ENCODE assay signal across 1 cellular context in the genomic region with DNA sequence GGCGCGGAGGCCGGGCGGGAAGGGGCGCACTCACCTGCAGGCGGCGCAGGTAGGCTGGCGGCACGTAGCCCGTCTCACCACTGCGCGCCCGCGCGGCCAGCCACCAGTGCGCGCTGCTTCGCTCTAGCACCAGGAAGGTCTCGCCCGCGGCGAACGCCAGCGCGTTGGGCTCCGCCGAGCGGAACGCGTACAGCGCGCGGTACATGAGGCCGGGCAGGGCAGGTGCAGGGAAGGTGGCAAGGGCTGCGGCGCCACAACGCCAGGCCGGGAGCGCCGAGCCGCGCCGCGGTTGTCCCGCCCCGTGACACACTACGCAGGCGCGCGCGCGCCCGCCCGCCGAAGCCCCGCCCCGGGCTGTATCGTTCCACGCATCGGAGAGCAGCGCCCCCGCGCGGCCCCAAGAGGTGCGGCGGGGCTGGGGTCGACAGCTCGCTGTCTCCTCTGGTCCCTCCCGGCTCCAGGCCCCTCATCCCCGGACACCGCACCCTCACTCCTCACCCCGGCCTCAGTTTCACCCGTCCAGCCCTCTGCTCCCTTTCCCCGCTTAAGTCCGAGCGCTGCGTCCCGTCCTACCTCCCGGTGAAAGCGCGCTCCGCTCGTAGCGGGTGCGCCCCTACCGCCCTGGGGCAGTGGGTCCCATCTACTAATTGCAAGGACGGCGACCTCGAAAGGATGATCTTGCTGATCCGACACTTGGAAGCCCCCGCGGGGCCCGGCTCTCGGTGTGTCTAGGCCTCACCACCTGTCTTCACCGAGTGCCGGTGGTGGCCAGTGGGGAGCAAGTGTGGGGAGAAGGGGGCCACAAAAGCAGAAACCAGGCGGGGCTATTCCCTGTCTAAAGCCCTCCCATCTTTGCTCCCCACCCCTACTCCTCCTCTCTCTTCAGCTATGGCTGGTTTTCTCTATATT.
A peak's percentile ranks its signal among the peaks of the same experiment; 100 is the strongest.
TF ChIP-seq lines count a peak whose summit lies in the region.

Gene NCKIPSD (minus strand): TSS at position 313 of the 909 bp plus-strand sequence. CDS start 108 bp downstream, at position 205.

TF ChIP-seq in HepG2, 621 proteins besides CTCF, POLR2A, EP300 and RAD21 (continued from another document and continues in another):
- TF ChIP-seq ZBTB43 (CRISPR knock-in tag; conservative IDR thresholded peaks at IDR 0.05) (0 out of 2 replicates have a peak, but pooled peaks have one; percentile 36), TBL1XR1 (IDR thresholded peaks at IDR 0.05; ENCODE audit: borderline replicate concordance, low read length, partially characterized antibody) (no peak), SP5 (CRISPR knock-in tag; IDR thresholded peaks at IDR 0.05; ENCODE audit: borderline replicate concordance, low read depth) (0 out of 2 replicates have a peak, but pooled peaks have one; percentile 10), NCOA2 (CRISPR knock-in tag; IDR thresholded peaks at IDR 0.05) (peak; percentile 12; the same call in 1 of the 2 replicates), ZNF678 (CRISPR knock-in tag; IDR thresholded peaks at IDR 0.05) (peak; percentile 87), ZNF136 (CRISPR knock-in tag; IDR thresholded peaks at IDR 0.05; ENCODE audit: low read depth) (0 out of 2 replicates have a peak, but pooled peaks have one; percentile 61), ZNF878 (CRISPR knock-in tag; IDR thresholded peaks at IDR 0.05) (no peak), ZNF772 (CRISPR knock-in tag; IDR thresholded peaks at IDR 0.05) (peak; percentile 34; the same call in 1 of the 2 replicates), ATM (IDR thresholded peaks at IDR 0.05; ENCODE audit: borderline replicate concordance) (no peak), SRSF4 (IDR thresholded peaks at IDR 0.05; ENCODE audit: low read depth, low read length, poor library complexity, severe bottlenecking) (no peak), ZNF256 (CRISPR knock-in tag; conservative IDR thresholded peaks at IDR 0.05) (no peak), ZSCAN20 (CRISPR knock-in tag; IDR thresholded peaks at IDR 0.05; ENCODE audit: borderline replicate concordance) (peak; percentile 31; the same call in 1 of the 2 replicates), CEBPG (CRISPR knock-in tag; IDR thresholded peaks at IDR 0.05) (no peak), SOX13 (IDR thresholded peaks at IDR 0.05) (no peak; the same call in 1 of the 2 replicates), SOX13 (CRISPR knock-in tag; conservative IDR thresholded peaks at IDR 0.05 in 1 of 2, IDR thresholded peaks at IDR 0.05 in 1 of 2) (peak in 1 of 2 experiments; percentile 24; a peak in 1 of 4 replicates), ZNF549 (CRISPR knock-in tag; IDR thresholded peaks at IDR 0.05) (no peak), REPIN1 (CRISPR knock-in tag; IDR thresholded peaks at IDR 0.05; ENCODE audit: borderline replicate concordance, low read depth) (no peak; the same call in none of the 2 replicates), ZNF598 (CRISPR knock-in tag; IDR thresholded peaks at IDR 0.05; ENCODE audit: borderline replicate concordance) (no peak; the same call in 1 of the 2 replicates), YY1 (IDR thresholded peaks at IDR 0.05; ENCODE audit: insufficient read depth, insufficient replicate concordance, low read depth, low read length) (peak; percentile 56), ZNF710 (CRISPR knock-in tag; IDR thresholded peaks at IDR 0.05; ENCODE audit: borderline replicate concordance) (0 out of 2 replicates have a peak, but pooled peaks have one; percentile 80), ZNF326 (CRISPR knock-in tag; IDR thresholded peaks at IDR 0.05; ENCODE audit: borderline replicate concordance) (no peak), RARG (CRISPR knock-in tag; IDR thresholded peaks at IDR 0.05; ENCODE audit: low read depth) (no peak), ZNF776 (CRISPR knock-in tag; IDR thresholded peaks at IDR 0.05) (peak; percentile 95), KLF11 (CRISPR knock-in tag; IDR thresholded peaks at IDR 0.05) (no peak), PCBP1 (IDR thresholded peaks at IDR 0.05; ENCODE audit: borderline replicate concordance, low read depth, low read length) (no peak), BRCA1 (CRISPR knock-in tag; IDR thresholded peaks at IDR 0.05) (0 out of 2 replicates have a peak, but pooled peaks have one; percentile 63), ZNF780A (CRISPR knock-in tag; IDR thresholded peaks at IDR 0.05) (no peak; the same call in 1 of the 2 replicates), PHF5A (CRISPR knock-in tag; IDR thresholded peaks at IDR 0.05; ENCODE audit: low read depth, unreplicated experiment) (peak; percentile 61), ZFP62 (CRISPR knock-in tag; IDR thresholded peaks at IDR 0.05) (no peak), MTF2 (CRISPR knock-in tag; IDR thresholded peaks at IDR 0.05; ENCODE audit: borderline replicate concordance) (no peak), FOXM1 (CRISPR knock-in tag; IDR thresholded peaks at IDR 0.05) (no peak), NFYB (CRISPR knock-in tag; IDR thresholded peaks at IDR 0.05) (no peak), ZMYM2 (CRISPR knock-in tag; IDR thresholded peaks at IDR 0.05) (no peak), ZNF782 (CRISPR knock-in tag; IDR thresholded peaks at IDR 0.05; ENCODE audit: borderline replicate concordance) (peak; percentile 98)
- TF ChIP-seq, protein P1, sequence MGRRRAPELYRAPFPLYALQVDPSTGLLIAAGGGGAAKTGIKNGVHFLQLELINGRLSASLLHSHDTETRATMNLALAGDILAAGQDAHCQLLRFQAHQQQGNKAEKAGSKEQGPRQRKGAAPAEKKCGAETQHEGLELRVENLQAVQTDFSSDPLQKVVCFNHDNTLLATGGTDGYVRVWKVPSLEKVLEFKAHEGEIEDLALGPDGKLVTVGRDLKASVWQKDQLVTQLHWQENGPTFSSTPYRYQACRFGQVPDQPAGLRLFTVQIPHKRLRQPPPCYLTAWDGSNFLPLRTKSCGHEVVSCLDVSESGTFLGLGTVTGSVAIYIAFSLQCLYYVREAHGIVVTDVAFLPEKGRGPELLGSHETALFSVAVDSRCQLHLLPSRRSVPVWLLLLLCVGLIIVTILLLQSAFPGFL (CRISPR knock-in tag; IDR thresholded peaks at IDR 0.05): no peak
- TF ChIP-seq, protein P2, sequence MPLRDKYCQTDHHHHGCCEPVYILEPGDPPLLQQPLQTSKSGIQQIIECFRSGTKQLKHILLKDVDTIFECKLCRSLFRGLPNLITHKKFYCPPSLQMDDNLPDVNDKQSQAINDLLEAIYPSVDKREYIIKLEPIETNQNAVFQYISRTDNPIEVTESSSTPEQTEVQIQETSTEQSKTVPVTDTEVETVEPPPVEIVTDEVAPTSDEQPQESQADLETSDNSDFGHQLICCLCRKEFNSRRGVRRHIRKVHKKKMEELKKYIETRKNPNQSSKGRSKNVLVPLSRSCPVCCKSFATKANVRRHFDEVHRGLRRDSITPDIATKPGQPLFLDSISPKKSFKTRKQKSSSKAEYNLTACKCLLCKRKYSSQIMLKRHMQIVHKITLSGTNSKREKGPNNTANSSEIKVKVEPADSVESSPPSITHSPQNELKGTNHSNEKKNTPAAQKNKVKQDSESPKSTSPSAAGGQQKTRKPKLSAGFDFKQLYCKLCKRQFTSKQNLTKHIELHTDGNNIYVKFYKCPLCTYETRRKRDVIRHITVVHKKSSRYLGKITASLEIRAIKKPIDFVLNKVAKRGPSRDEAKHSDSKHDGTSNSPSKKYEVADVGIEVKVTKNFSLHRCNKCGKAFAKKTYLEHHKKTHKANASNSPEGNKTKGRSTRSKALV (CRISPR knock-in tag; IDR thresholded peaks at IDR 0.05): peak; percentile 84; the same call in 1 of the 2 replicates
- TF ChIP-seq, protein P3, sequence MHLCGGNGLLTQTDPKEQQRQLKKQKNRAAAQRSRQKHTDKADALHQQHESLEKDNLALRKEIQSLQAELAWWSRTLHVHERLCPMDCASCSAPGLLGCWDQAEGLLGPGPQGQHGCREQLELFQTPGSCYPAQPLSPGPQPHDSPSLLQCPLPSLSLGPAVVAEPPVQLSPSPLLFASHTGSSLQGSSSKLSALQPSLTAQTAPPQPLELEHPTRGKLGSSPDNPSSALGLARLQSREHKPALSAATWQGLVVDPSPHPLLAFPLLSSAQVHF (CRISPR knock-in tag; IDR thresholded peaks at IDR 0.05): no peak
- TF ChIP-seq, protein P4, sequence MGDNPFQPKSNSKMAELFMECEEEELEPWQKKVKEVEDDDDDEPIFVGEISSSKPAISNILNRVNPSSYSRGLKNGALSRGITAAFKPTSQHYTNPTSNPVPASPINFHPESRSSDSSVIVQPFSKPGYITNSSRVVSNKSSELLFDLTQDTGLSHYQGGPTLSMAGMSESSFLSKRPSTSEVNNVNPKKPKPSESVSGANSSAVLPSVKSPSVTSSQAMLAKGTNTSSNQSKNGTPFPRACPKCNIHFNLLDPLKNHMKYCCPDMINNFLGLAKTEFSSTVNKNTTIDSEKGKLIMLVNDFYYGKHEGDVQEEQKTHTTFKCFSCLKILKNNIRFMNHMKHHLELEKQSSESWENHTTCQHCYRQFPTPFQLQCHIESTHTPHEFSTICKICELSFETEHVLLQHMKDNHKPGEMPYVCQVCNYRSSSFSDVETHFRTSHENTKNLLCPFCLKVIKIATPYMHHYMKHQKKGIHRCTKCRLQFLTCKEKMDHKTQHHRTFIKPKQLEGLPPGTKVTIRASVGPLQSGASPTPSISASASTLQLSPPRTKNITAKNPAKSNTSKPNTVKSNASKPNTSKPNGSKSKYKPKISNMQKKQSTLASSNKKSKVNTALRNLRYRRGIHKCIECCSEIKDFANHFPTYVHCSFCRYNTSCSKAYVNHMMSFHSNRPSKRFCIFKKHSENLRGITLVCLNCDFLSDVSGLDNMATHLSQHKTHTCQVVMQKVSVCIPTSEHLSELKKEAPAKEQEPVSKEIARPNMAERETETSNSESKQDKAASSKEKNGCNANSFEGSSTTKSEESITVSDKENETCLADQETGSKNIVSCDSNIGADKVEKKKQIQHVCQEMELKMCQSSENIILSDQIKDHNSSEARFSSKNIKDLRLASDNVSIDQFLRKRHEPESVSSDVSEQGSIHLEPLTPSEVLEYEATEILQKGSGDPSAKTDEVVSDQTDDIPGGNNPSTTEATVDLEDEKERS (CRISPR knock-in tag; IDR thresholded peaks at IDR 0.05): no peak; the same call in 1 of the 2 replicates
- TF ChIP-seq, protein P5, sequence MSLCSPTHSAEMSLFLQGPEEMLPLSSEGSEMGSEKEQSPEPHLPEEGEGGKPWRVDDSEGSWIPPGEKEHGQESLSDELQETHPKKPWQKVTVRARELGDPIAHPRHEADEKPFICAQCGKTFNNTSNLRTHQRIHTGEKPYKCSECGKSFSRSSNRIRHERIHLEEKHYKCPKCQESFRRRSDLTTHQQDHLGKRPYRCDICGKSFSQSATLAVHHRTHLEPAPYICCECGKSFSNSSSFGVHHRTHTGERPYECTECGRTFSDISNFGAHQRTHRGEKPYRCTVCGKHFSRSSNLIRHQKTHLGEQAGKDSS (CRISPR knock-in tag; IDR thresholded peaks at IDR 0.05; ENCODE audit: borderline replicate concordance, low read depth): peak; percentile 94
- TF ChIP-seq, protein P6, sequence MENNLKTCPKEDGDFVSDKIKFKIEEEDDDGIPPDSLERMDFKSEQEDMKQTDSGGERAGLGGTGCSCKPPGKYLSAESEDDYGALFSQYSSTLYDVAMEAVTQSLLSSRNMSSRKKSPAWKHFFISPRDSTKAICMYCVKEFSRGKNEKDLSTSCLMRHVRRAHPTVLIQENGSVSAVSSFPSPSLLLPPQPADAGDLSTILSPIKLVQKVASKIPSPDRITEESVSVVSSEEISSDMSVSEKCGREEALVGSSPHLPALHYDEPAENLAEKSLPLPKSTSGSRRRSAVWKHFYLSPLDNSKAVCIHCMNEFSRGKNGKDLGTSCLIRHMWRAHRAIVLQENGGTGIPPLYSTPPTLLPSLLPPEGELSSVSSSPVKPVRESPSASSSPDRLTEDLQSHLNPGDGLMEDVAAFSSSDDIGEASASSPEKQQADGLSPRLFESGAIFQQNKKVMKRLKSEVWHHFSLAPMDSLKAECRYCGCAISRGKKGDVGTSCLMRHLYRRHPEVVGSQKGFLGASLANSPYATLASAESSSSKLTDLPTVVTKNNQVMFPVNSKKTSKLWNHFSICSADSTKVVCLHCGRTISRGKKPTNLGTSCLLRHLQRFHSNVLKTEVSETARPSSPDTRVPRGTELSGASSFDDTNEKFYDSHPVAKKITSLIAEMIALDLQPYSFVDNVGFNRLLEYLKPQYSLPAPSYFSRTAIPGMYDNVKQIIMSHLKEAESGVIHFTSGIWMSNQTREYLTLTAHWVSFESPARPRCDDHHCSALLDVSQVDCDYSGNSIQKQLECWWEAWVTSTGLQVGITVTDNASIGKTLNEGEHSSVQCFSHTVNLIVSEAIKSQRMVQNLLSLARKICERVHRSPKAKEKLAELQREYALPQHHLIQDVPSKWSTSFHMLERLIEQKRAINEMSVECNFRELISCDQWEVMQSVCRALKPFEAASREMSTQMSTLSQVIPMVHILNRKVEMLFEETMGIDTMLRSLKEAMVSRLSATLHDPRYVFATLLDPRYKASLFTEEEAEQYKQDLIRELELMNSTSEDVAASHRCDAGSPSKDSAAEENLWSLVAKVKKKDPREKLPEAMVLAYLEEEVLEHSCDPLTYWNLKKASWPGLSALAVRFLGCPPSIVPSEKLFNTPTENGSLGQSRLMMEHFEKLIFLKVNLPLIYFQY (CRISPR knock-in tag; IDR thresholded peaks at IDR 0.05; ENCODE audit: borderline replicate concordance): 0 out of 2 replicates have a peak, but pooled peaks have one; percentile 63
- TF ChIP-seq, protein P7, sequence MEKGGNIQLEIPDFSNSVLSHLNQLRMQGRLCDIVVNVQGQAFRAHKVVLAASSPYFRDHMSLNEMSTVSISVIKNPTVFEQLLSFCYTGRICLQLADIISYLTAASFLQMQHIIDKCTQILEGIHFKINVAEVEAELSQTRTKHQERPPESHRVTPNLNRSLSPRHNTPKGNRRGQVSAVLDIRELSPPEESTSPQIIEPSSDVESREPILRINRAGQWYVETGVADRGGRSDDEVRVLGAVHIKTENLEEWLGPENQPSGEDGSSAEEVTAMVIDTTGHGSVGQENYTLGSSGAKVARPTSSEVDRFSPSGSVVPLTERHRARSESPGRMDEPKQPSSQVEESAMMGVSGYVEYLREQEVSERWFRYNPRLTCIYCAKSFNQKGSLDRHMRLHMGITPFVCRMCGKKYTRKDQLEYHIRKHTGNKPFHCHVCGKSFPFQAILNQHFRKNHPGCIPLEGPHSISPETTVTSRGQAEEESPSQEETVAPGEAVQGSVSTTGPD (CRISPR knock-in tag; IDR thresholded peaks at IDR 0.05): no peak
